In the genomic region with DNA sequence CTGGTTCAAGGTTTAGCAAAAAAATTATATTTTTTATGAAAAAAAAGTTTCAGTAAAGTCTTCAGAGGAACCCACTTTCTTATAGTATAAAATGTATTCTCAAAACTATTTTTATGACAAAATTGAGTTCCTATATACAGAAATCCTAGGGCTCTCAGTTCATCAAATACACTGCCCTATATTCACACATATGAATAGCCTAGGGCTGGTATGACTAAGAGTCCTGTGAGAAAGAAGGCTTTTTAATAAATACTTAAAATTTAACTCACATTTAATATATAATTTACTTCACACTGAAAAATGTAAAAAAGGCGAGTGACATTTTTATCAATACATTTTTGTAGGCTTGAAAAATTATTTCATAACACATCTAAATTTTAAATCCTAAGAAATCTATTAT, we compare ENCODE assay signal across 28 cellular contexts.
"Had no signal": no experiment of that assay in that cellular context is flagged by ENCODE, and none has a peak within 500 bp of the region (broad histone marks: within the 10 kb centered on the region; RNA-seq: fewer than 3 reads in every experiment).

No MANE protein-coding gene starts in this region.

- H3K27me3 ChIP-seq: ascending aorta, breast epithelium, cardiac muscle cell, colonic mucosa, gastroesophageal sphincter, heart right ventricle, hepatocyte had no signal

- DNase-seq: activated CD4-positive, alpha-beta memory T cell treated with anti-CD3 and anti-CD28 coated beads, Interleukin-2, amount 10 ng/mL, durations not matched to agents 7 days and 5 days; activated CD4-positive, alpha-beta T cell treated with anti-CD3 and anti-CD28 coated beads for 1 hour; activated CD4-positive, alpha-beta T cell treated with anti-CD3 and anti-CD28 coated beads for 4 hours; activated CD4-positive, alpha-beta T cell treated with anti-CD3 and anti-CD28 coated beads, Interleukin-2, amount 10 ng/mL, durations not matched to agents 7 days and 5 days; activated CD4-positive, alpha-beta T cell treated with anti-CD3 and anti-CD28 coated beads, Interleukin-2, amount 50 U/mL, for 4 hours; activated CD8-positive, alpha-beta memory T cell treated with anti-CD3 and anti-CD28 coated beads, Interleukin-2, amount 50 U/mL, for 48 hours; activated gamma-delta T cell; activated naive CD4-positive, alpha-beta T cell; activated naive CD4-positive, alpha-beta T cell treated with anti-CD3 and anti-CD28 coated beads, Interleukin-2, amount 10 ng/mL, durations not matched to agents 7 days and 5 days; activated naive CD8-positive, alpha-beta T cell treated with anti-CD3 and anti-CD28 coated beads, Interleukin-2, amount 10 ng/mL, durations not matched to agents 7 days and 5 days; activated T-cell treated with anti-CD3 and anti-CD28 coated beads for 4 hours; activated T-cell treated with anti-CD3 and anti-CD28 coated beads, Interleukin-2, amount 50 U/mL, for 24 hours; activated T-cell treated with anti-CD3 and anti-CD28 coated beads, Interleukin-2, amount 50 U/mL, for 72 hours; central memory CD4-positive, alpha-beta T cell; cerebellar nuclear complex; colonic mucosa; effector CD8-positive, alpha-beta T cell; erythroblast; heart right ventricle; T-helper 1 cell; T-helper 17 cell; T1000 had no signal

- H3K4me3 ChIP-seq: ascending aorta, breast epithelium, cardiac muscle cell, colonic mucosa, gastroesophageal sphincter, heart right ventricle, hepatocyte had no signal

- ATAC-seq: activated naive CD4-positive, alpha-beta T cell treated with anti-CD3 and anti-CD28 coated beads, Interleukin-2, amount 50 U/mL, for 72 hours; activated T-cell treated with anti-CD3 and anti-CD28 coated beads, Interleukin-2, amount 50 U/mL, for 72 hours; gastroesophageal sphincter; heart right ventricle; T-helper 17 cell had no signal

- H3K9me3 ChIP-seq: ascending aorta, breast epithelium, colonic mucosa, gastroesophageal sphincter, heart right ventricle had no signal

- H3K27ac ChIP-seq: breast epithelium, cardiac muscle cell, colonic mucosa, gastroesophageal sphincter, hepatocyte had no signal

- H3K4me1 ChIP-seq: breast epithelium, colonic mucosa had no signal
